ENCODE assay signal across 13 cellular contexts in the genomic region with DNA sequence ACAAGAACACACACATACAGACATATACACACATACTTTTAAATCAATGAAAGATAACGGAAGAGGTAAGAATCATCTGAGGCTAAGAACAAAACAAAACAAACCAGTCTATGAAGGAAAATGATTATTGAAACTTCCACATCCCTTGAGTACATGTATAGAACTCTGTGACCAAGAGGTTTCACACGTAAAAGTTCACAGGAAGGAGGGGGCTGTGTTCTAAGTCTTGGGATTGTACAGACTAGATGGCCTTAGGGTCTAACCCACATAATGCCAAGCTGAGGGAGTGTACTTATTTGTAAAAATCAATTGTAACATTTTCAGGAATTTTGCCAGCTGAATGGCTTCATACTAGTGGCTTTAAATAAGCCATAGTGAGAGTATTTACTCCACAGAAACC.
A peak's percentile ranks its signal among the peaks of the same experiment; 100 is the strongest.
DNase-seq lines count a peak whose midpoint lies in the region; ATAC-seq and TF ChIP-seq lines count a peak whose summit lies in the region.
"Had no signal": no experiment of that assay in that cellular context is flagged by ENCODE, and none has a peak within 500 bp of the region (broad histone marks: within the 10 kb centered on the region; RNA-seq: fewer than 3 reads in every experiment).

No MANE protein-coding gene starts in this region.

- in situ Hi-C loops in gastrocnemius medialis (cut with MboI; ENCODE audit: low sequenced_read_pairs in 4 of 4), result no loop called here

- H3K4me3 Mint-ChIP-seq in activated naive CD4-positive, alpha-beta T cell treated with anti-CD3 and anti-CD28 coated beads, Interleukin-2, amount 50 U/mL, for 24 hours, result no peak overlapping the region
- H3K4me3 Mint-ChIP-seq in activated naive CD4-positive, alpha-beta T cell treated with anti-CD3 and anti-CD28 coated beads, Interleukin-2, amount 10 ng/mL, durations not matched to agents 7 days and 5 days, result no peak overlapping the region
- H3K4me3 Mint-ChIP-seq in activated naive CD8-positive, alpha-beta T cell treated with anti-CD3 and anti-CD28 coated beads for 36 hours, result no peak overlapping the region
- no peak overlapping the region for H3K4me3 Mint-ChIP-seq in neural crest cell
- H3K4me3 Mint-ChIP-seq: B cell; CD4-positive, alpha-beta T cell; H9 had no signal

- H3K4me1 ChIP-seq in gastrocnemius medialis, result no peaks in the 10 kb centered on the region

- intact Hi-C loops in gastrocnemius medialis (cut with DNase I; ENCODE audit: low total_unique reads), result no loop called here

- ATAC-seq in esophagus mucosa (no peak), gastrocnemius medialis (no peak)

- no peaks in the 10 kb centered on the region for H3K27me3 Mint-ChIP-seq in activated naive CD4-positive, alpha-beta T cell treated with anti-CD3 and anti-CD28 coated beads, Interleukin-2, amount 50 U/mL, for 24 hours
- peaks cover 4% of the 10 kb centered on the region for H3K27me3 Mint-ChIP-seq in activated naive CD4-positive, alpha-beta T cell treated with anti-CD3 and anti-CD28 coated beads, Interleukin-2, amount 10 ng/mL, durations not matched to agents 7 days and 5 days
- H3K27me3 Mint-ChIP-seq in activated naive CD8-positive, alpha-beta T cell treated with anti-CD3 and anti-CD28 coated beads for 36 hours, result no peaks in the 10 kb centered on the region
- H3K27me3 Mint-ChIP-seq in neural crest cell (ENCODE audit: low read depth), result no peaks in the 10 kb centered on the region
- H3K27me3 Mint-ChIP-seq: CD4-positive, alpha-beta T cell had no signal

- H3K36me3 ChIP-seq in gastrocnemius medialis, result no peaks in the 10 kb centered on the region

- no peak for DNase-seq in activated naive CD4-positive, alpha-beta T cell treated with anti-CD3 and anti-CD28 coated beads, Interleukin-2, amount 10 ng/mL, durations not matched to agents 7 days and 5 days
- DNase-seq in activated naive CD8-positive, alpha-beta T cell treated with anti-CD3 and anti-CD28 coated beads for 36 hours, result no peak
- DNase-seq in neural crest cell (ENCODE audit: low read depth, low spot score) (no peak), NCI-H1694 treated with DMSO at 0.1 percent for 48 hours (lab: John Stamatoyannopoulos, UW) (no peak), gastrocnemius medialis (no peak)
- DNase-seq: C1 segment of cervical spinal cord; CD4-positive, alpha-beta T cell; DMS79; GOT3; H9 had no signal

- peaks cover 5% of the 10 kb centered on the region for H3K36me3 Mint-ChIP-seq in activated naive CD4-positive, alpha-beta T cell treated with anti-CD3 and anti-CD28 coated beads, Interleukin-2, amount 50 U/mL, for 24 hours
- H3K36me3 Mint-ChIP-seq in activated naive CD4-positive, alpha-beta T cell treated with anti-CD3 and anti-CD28 coated beads, Interleukin-2, amount 10 ng/mL, durations not matched to agents 7 days and 5 days, result peaks cover 3% of the 10 kb centered on the region
- H3K36me3 Mint-ChIP-seq in activated naive CD8-positive, alpha-beta T cell treated with anti-CD3 and anti-CD28 coated beads for 36 hours, result peaks cover 10% of the 10 kb centered on the region
- H3K36me3 Mint-ChIP-seq in neural crest cell (ENCODE audit: low read depth), result no peaks in the 10 kb centered on the region

- H3K27me3 ChIP-seq in gastrocnemius medialis, result no peaks in the 10 kb centered on the region

- no peak for TF ChIP-seq CTCF in neural crest cell (conservative IDR thresholded peaks at IDR 0.05)
- no peak for TF ChIP-seq CTCF in gastrocnemius medialis (IDR thresholded peaks at IDR 0.05 in 4 of 5, conservative IDR thresholded peaks at IDR 0.05 in 1 of 5)

- CTCF ChIA-PET in activated naive CD4-positive, alpha-beta T cell treated with anti-CD3 and anti-CD28 coated beads, Interleukin-2, amount 10 ng/mL, durations not matched to agents 7 days and 5 days (lab: Charles Lee), result interaction anchor here (0.7 kb wide), 1 partner anchor 1699 kb away, joined by 3 read pairs; no protein-coding TSS in a partner anchor

- no peaks in the 10 kb centered on the region for H3K9me3 ChIP-seq in gastrocnemius medialis

- H3K4me3 ChIP-seq in gastrocnemius medialis, result no peak overlapping the region

- peaks cover 14% of the 10 kb centered on the region for H3K9me3 Mint-ChIP-seq in activated naive CD4-positive, alpha-beta T cell treated with anti-CD3 and anti-CD28 coated beads, Interleukin-2, amount 50 U/mL, for 24 hours
- H3K9me3 Mint-ChIP-seq in activated naive CD4-positive, alpha-beta T cell treated with anti-CD3 and anti-CD28 coated beads, Interleukin-2, amount 10 ng/mL, durations not matched to agents 7 days and 5 days, result peaks cover 4% of the 10 kb centered on the region
- peaks cover 22% of the 10 kb centered on the region for H3K9me3 Mint-ChIP-seq in activated naive CD8-positive, alpha-beta T cell treated with anti-CD3 and anti-CD28 coated beads for 36 hours
- peaks cover 18% of the 10 kb centered on the region for H3K9me3 Mint-ChIP-seq in neural crest cell
- H3K9me3 Mint-ChIP-seq: H9 had no signal

- no peak for TF ChIP-seq POLR2A in gastrocnemius medialis (IDR thresholded peaks at IDR 0.05)

- H3K27ac Mint-ChIP-seq in activated naive CD4-positive, alpha-beta T cell treated with anti-CD3 and anti-CD28 coated beads, Interleukin-2, amount 50 U/mL, for 24 hours, result peak overlapping the region; percentile 85
- no peak overlapping the region for H3K27ac Mint-ChIP-seq in activated naive CD4-positive, alpha-beta T cell treated with anti-CD3 and anti-CD28 coated beads, Interleukin-2, amount 10 ng/mL, durations not matched to agents 7 days and 5 days
- H3K27ac Mint-ChIP-seq in activated naive CD8-positive, alpha-beta T cell treated with anti-CD3 and anti-CD28 coated beads for 36 hours, result peak overlapping the region; percentile 34
- H3K27ac Mint-ChIP-seq in neural crest cell (ENCODE audit: unreplicated experiment), result peak overlapping the region; percentile 51
- H3K27ac Mint-ChIP-seq: B cell; CD4-positive, alpha-beta T cell; H9 had no signal

- H3K4me1 Mint-ChIP-seq in activated naive CD4-positive, alpha-beta T cell treated with anti-CD3 and anti-CD28 coated beads, Interleukin-2, amount 50 U/mL, for 24 hours, result peaks cover 42% of the 10 kb centered on the region
- peaks cover 12% of the 10 kb centered on the region for H3K4me1 Mint-ChIP-seq in activated naive CD4-positive, alpha-beta T cell treated with anti-CD3 and anti-CD28 coated beads, Interleukin-2, amount 10 ng/mL, durations not matched to agents 7 days and 5 days
- peaks cover 36% of the 10 kb centered on the region for H3K4me1 Mint-ChIP-seq in activated naive CD8-positive, alpha-beta T cell treated with anti-CD3 and anti-CD28 coated beads for 36 hours
- H3K4me1 Mint-ChIP-seq in neural crest cell, result no peaks in the 10 kb centered on the region
- H3K4me1 Mint-ChIP-seq: B cell had no signal

- H3K27ac ChIP-seq in gastrocnemius medialis, result no peak overlapping the region
